ENCODE assay signal across 1 cellular context in the genomic region with DNA sequence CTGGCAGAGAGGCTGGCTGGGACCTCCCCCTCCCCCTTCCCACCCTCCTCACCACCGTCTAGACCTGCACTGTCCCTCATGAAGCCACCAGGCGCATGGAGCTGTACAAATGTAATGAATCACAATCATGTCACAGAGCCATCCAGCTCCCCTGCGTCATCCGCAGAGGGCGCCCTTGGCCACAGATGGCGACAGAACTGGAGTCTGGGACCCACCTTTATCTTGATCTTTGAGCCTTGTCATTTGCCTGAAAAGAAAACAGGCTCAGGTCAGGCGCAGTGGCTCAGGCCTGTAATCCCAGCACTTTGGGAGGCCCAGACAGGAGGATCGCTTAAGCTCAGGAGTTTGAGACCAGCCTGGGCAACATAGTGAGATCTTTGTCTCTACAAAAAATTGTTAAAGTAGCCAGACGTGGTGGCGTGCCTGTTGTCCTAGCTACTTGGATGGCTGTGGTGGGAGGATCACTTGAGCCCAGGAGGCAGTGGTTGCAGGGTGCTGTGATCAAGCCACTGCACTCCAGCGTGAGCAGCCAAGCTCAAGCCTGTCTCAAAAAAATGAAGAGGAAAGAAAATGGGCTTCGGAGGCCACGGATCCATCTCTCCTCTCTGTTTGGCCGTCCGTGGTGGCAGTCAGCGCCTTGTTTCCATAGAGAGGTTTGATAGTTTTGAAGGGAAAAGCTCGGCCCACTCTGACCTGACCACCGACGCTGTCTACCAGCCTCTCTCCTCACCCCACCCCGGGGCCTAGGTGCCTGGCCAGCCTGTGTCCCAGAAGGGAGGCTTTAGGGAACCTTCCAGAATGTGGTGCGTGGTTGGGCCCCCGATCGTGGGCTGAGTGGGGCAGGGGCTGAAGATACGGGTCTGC.
TF ChIP-seq lines count a peak whose summit lies in the region.

No MANE protein-coding gene starts in this region.

TF ChIP-seq in HEK293, 187 proteins besides CTCF, POLR2A, EP300 and RAD21 (continued from another document and continues in another):
- TF ChIP-seq GLIS2 (tag by site-specific recombination; IDR thresholded peaks at IDR 0.05) (peak; percentile 52), ZSCAN16 (tag by site-specific recombination; IDR thresholded peaks at IDR 0.05) (no peak), ZNF280D (tag by site-specific recombination; IDR thresholded peaks at IDR 0.05) (no peak), ZNF404 (tag by site-specific recombination; IDR thresholded peaks at IDR 0.05) (no peak), ZBTB10 (tag by site-specific recombination; IDR thresholded peaks at IDR 0.05) (peak; percentile 78), ZBTB17 (tag by site-specific recombination; IDR thresholded peaks at IDR 0.05) (peak; percentile 94), KLF16 (tag by site-specific recombination; IDR thresholded peaks at IDR 0.05) (peak; percentile 89), KLF10 (tag by site-specific recombination; IDR thresholded peaks at IDR 0.05) (peak; percentile 41; the same call in 1 of the 2 replicates), KLF9 (tag by site-specific recombination; IDR thresholded peaks at IDR 0.05; ENCODE audit: low read depth) (no peak), OSR2 (tag by site-specific recombination; IDR thresholded peaks at IDR 0.05) (peak; percentile 42; the same call in 1 of the 2 replicates), ZNF624 (tag by site-specific recombination; IDR thresholded peaks at IDR 0.05) (no peak), ZEB2 (tag by site-specific recombination; IDR thresholded peaks at IDR 0.05) (peak; percentile 75; the same call in 1 of the 2 replicates), ZNF776 (tag by site-specific recombination; IDR thresholded peaks at IDR 0.05; ENCODE audit: borderline replicate concordance) (no peak), ZNF76 (tag by site-specific recombination; IDR thresholded peaks at IDR 0.05; ENCODE audit: borderline replicate concordance, low read depth) (peak; percentile 64; the same call in 1 of the 2 replicates), PRDM2 (tag by site-specific recombination; IDR thresholded peaks at IDR 0.05; ENCODE audit: borderline replicate concordance) (no peak), ZNF623 (tag by site-specific recombination; IDR thresholded peaks at IDR 0.05) (no peak), ZNF768 (tag by site-specific recombination; IDR thresholded peaks at IDR 0.05) (no peak; the same call in 1 of the 2 replicates), ZNF544 (tag by site-specific recombination; IDR thresholded peaks at IDR 0.05) (no peak), ZNF571 (tag by site-specific recombination; IDR thresholded peaks at IDR 0.05) (no peak), ZBTB6 (tag by site-specific recombination; IDR thresholded peaks at IDR 0.05) (peak; percentile 59), ZNF280C (tag by site-specific recombination; IDR thresholded peaks at IDR 0.05) (no peak), ZNF140 (tag by site-specific recombination; IDR thresholded peaks at IDR 0.05) (no peak), ZNF473 (tag by site-specific recombination; IDR thresholded peaks at IDR 0.05) (no peak), PRDM10 (tag by site-specific recombination; IDR thresholded peaks at IDR 0.05) (0 out of 2 replicates have a peak, but pooled peaks have one; percentile 29)
- TF ChIP-seq, protein P1, sequence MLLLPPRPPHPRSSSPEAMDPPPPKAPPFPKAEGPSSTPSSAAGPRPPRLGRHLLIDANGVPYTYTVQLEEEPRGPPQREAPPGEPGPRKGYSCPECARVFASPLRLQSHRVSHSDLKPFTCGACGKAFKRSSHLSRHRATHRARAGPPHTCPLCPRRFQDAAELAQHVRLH (tag by site-specific recombination; IDR thresholded peaks at IDR 0.05): no peak
- TF ChIP-seq, protein P2, sequence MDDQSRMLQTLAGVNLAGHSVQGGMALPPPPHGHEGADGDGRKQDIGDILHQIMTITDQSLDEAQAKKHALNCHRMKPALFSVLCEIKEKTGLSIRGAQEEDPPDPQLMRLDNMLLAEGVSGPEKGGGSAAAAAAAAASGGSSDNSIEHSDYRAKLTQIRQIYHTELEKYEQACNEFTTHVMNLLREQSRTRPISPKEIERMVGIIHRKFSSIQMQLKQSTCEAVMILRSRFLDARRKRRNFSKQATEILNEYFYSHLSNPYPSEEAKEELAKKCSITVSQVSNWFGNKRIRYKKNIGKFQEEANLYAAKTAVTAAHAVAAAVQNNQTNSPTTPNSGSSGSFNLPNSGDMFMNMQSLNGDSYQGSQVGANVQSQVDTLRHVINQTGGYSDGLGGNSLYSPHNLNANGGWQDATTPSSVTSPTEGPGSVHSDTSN (CRISPR knock-in tag; IDR thresholded peaks at IDR 0.05): no peak
